11 cellular contexts compared by ENCODE assay signal in genomic region chr18:58402247-58402646, GRCh38.
DNase-seq lines count a peak whose midpoint lies in the region; ATAC-seq, FAIRE-seq and TF ChIP-seq lines count a peak whose summit lies in the region.
"Had no signal": no experiment of that assay in that cellular context is flagged by ENCODE, and none has a peak within 500 bp of the region (broad histone marks: within the 10 kb centered on the region; RNA-seq: fewer than 3 reads in every experiment).

No MANE protein-coding gene starts in this region.

- H3K27ac ChIP-seq in fibroblast of lung (ENCODE audit: insufficient read depth, low read length) = no peak overlapping the region

- H3K9me3 ChIP-seq in fibroblast of lung (ENCODE audit: control insufficient read depth, insufficient read depth, low read depth, low read length) = no peaks in the 10 kb centered on the region

- peaks cover 4% of the 10 kb centered on the region for H3K4me1 Mint-ChIP-seq in activated CD8-positive, alpha-beta T cell treated with anti-CD3 and anti-CD28 coated beads, Interleukin-2, amount 10 ng/mL, durations not matched to agents 7 days and 5 days (ENCODE audit: low read depth)

- TF ChIP-seq CTCF in LNCaP clone FGC (IDR thresholded peaks at IDR 0.05; ENCODE audit: control insufficient read depth, extremely low read depth, insufficient read depth) (no peak), fibroblast of lung (conservative IDR thresholded peaks at IDR 0.05 in 1 of 2, IDR thresholded peaks at IDR 0.05 in 1 of 2; ENCODE audit: low read depth in 1 of 2, low read length in 2 of 2) (peak in 1 of 2 donors; percentile 22)

- H3K27ac Mint-ChIP-seq in activated CD8-positive, alpha-beta T cell treated with anti-CD3 and anti-CD28 coated beads, Interleukin-2, amount 10 ng/mL, durations not matched to agents 7 days and 5 days = no peak overlapping the region

- H3K9me3 Mint-ChIP-seq in activated CD8-positive, alpha-beta T cell treated with anti-CD3 and anti-CD28 coated beads, Interleukin-2, amount 10 ng/mL, durations not matched to agents 7 days and 5 days (ENCODE audit: insufficient read depth) = no peaks in the 10 kb centered on the region
- H3K9me3 Mint-ChIP-seq: effector memory CD8-positive, alpha-beta T cell had no signal

- POLR2A ChIA-PET in HEK293T (lab: Yijun Ruan, JAX) = no interaction called here
- POLR2A ChIA-PET in activated CD8-positive, alpha-beta T cell treated with anti-CD3 and anti-CD28 coated beads, Interleukin-2, amount 10 ng/mL, durations not matched to agents 7 days and 5 days (lab: Charles Lee) = no interaction called here

- no peaks in the 10 kb centered on the region for H4K20me1 ChIP-seq in fibroblast of lung (ENCODE audit: control insufficient read depth, extremely low read depth, insufficient read depth, low read length)

- DNase-seq in LNCaP clone FGC (ENCODE audit: low read depth) (peak; percentile 79), RCC 7860 (ENCODE audit: low spot score) (peak; percentile 40), fibroblast of lung (ENCODE audit: low read depth in 2 of 2) (peak; percentile 83 to 87), sciatic nerve (ENCODE audit: low spot score) (no peak), HEK293T (ENCODE audit: extremely low spot score) (no peak)
- no peak for DNase-seq in activated CD8-positive, alpha-beta T cell treated with anti-CD3 and anti-CD28 coated beads, Interleukin-2, amount 10 ng/mL, durations not matched to agents 7 days and 5 days
- DNase-seq in stimulated activated CD4-positive, alpha-beta T cell treated with anti-CD3 and anti-CD28 coated beads, Interleukin-4, amount 100 ng/mL, for 1 hour = no peak
- DNase-seq: activated CD8-positive, alpha-beta memory T cell treated with anti-CD3 and anti-CD28 coated beads, Interleukin-2, amount 50 U/mL, for 4 hours; effector memory CD8-positive, alpha-beta T cell had no signal

- no peak overlapping the region for H3K4me3 ChIP-seq in LNCaP clone FGC (ENCODE audit: low read depth, low read length)
- H3K4me3 ChIP-seq in fibroblast of lung (replicated peaks in 1 of 4; ENCODE audit: control extremely low read depth in 1 of 4, insufficient read depth in 1 of 4, low read depth in 3 of 4, low read length in 4 of 4) = no peak overlapping the region
- H3K4me3 ChIP-seq: lung had no signal

- no peaks in the 10 kb centered on the region for H3K4me1 ChIP-seq in fibroblast of lung (ENCODE audit: control insufficient read depth, extremely low read depth, insufficient read depth, low read length)

- H3K9ac ChIP-seq in fibroblast of lung (ENCODE audit: insufficient read depth, low read length) = no peak overlapping the region

- no peak overlapping the region for H3K4me3 Mint-ChIP-seq in activated CD8-positive, alpha-beta T cell treated with anti-CD3 and anti-CD28 coated beads, Interleukin-2, amount 10 ng/mL, durations not matched to agents 7 days and 5 days
- H3K4me3 Mint-ChIP-seq: effector memory CD8-positive, alpha-beta T cell had no signal

- no peaks in the 10 kb centered on the region for H3K27me3 ChIP-seq in fibroblast of lung (ENCODE audit: control insufficient read depth, insufficient read depth, low read length)

- H3K79me2 ChIP-seq in fibroblast of lung (ENCODE audit: control insufficient read depth, insufficient read depth, low read length) = no peaks in the 10 kb centered on the region

- no peaks in the 10 kb centered on the region for H3K36me3 Mint-ChIP-seq in activated CD8-positive, alpha-beta T cell treated with anti-CD3 and anti-CD28 coated beads, Interleukin-2, amount 10 ng/mL, durations not matched to agents 7 days and 5 days (ENCODE audit: low read depth)

- CTCF ChIA-PET in HEK293T (lab: Yijun Ruan, JAX) = no interaction called here
- CTCF ChIA-PET in activated CD8-positive, alpha-beta T cell treated with anti-CD3 and anti-CD28 coated beads, Interleukin-2, amount 10 ng/mL, durations not matched to agents 7 days and 5 days (lab: Charles Lee) = interaction anchor here (1.7 kb wide), 1 partner anchor 10 kb away, joined by 7 read pairs; no protein-coding TSS in a partner anchor

- no peak for FAIRE-seq in RCC 7860 (lab: Jason Lieb, UNC)

- no peak overlapping the region for H2AFZ ChIP-seq in fibroblast of lung (ENCODE audit: low read length)

- H3K4me2 ChIP-seq in fibroblast of lung (ENCODE audit: extremely low read depth, insufficient read depth, low read length) = no peak overlapping the region

- peak; percentile 65 for ATAC-seq in sciatic nerve
- ATAC-seq in HG02759 (IDR thresholded peaks at IDR 0.05; ENCODE audit: unreplicated experiment) = no peak
- no peak for ATAC-seq in activated CD8-positive, alpha-beta T cell treated with anti-CD3 and anti-CD28 coated beads, Interleukin-2, amount 10 ng/mL, durations not matched to agents 7 days and 5 days
- ATAC-seq: effector memory CD8-positive, alpha-beta T cell had no signal

- intact Hi-C loops in sciatic nerve (cut with DNase I) = no loop called here

- H3K27me3 Mint-ChIP-seq in activated CD8-positive, alpha-beta T cell treated with anti-CD3 and anti-CD28 coated beads, Interleukin-2, amount 10 ng/mL, durations not matched to agents 7 days and 5 days (ENCODE audit: low read depth) = no peaks in the 10 kb centered on the region

- H3K36me3 ChIP-seq in fibroblast of lung (ENCODE audit: control insufficient read depth, insufficient read depth, low read length) = no peaks in the 10 kb centered on the region

TF ChIP-seq in HEK293T, 16 proteins besides CTCF, POLR2A, EP300 and RAD21:
- TF ChIP-seq CTBP1 (IDR thresholded peaks at IDR 0.05; ENCODE audit: borderline replicate concordance) (no peak), LEF1 (IDR thresholded peaks at IDR 0.05; ENCODE audit: borderline replicate concordance) (no peak), ARNT (IDR thresholded peaks at IDR 0.05) (no peak), HDGF (IDR thresholded peaks at IDR 0.05; ENCODE audit: borderline replicate concordance) (no peak), BHLHE40 (IDR thresholded peaks at IDR 0.05; ENCODE audit: borderline replicate concordance) (no peak), SP1 (IDR thresholded peaks at IDR 0.05) (no peak), FOXA1 (IDR thresholded peaks at IDR 0.05) (no peak), L3MBTL2 (conservative IDR thresholded peaks at IDR 0.05) (no peak), FOXK2 (IDR thresholded peaks at IDR 0.05) (no peak), ZNF384 (IDR thresholded peaks at IDR 0.05) (no peak), ELF4 (IDR thresholded peaks at IDR 0.05) (no peak), PKNOX1 (IDR thresholded peaks at IDR 0.05) (no peak), SUZ12 (IDR thresholded peaks at IDR 0.05) (no peak), NFRKB (IDR thresholded peaks at IDR 0.05) (no peak), FOXM1 (IDR thresholded peaks at IDR 0.05; ENCODE audit: borderline replicate concordance) (no peak)
TF ChIP-seq in HEK293T: peak in this region for 0.

Comparison
In these comparisons a context has a peak if more than half of its experiments do, and no peak if none do; other contexts are left out.
1. DNase-seq: peak in LNCaP clone FGC (single experiment), RCC 7860 (single experiment) and fibroblast of lung (2 of 2); none in sciatic nerve (single experiment), HEK293T (single experiment), activated CD8-positive, alpha-beta T cell treated with anti-CD3 and anti-CD28 coated beads, Interleukin-2, amount 10 ng/mL, durations not matched to agents 7 days and 5 days (single experiment) and stimulated activated CD4-positive, alpha-beta T cell treated with anti-CD3 and anti-CD28 coated beads, Interleukin-4, amount 100 ng/mL, for 1 hour (single experiment).